9 cellular contexts compared by ENCODE assay signal in the genomic region with DNA sequence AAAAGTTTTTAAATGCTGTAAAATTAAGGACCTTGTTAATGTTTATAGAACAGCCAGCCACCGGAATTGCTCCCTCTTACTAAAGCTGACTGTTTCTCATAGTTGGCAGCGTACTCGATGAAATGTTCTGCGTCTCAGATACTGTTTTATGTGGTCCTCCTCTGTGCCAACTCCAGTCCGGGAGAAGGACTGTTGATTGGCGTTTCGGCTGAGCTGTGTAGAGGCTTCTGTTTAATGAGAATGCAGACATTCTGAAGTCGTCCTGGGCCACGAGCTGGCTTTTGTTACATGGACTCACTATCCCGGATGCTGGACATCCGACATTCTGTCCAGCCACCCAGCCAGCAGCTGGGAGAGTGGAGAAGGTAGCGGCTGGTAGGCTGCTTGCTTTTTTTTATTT.
A peak's percentile ranks its signal among the peaks of the same experiment; 100 is the strongest.
DNase-seq lines count a peak whose midpoint lies in the region; ATAC-seq, FAIRE-seq and TF ChIP-seq lines count a peak whose summit lies in the region.
"Had no signal": no experiment of that assay in that cellular context is flagged by ENCODE, and none has a peak within 500 bp of the region (broad histone marks: within the 10 kb centered on the region; RNA-seq: fewer than 3 reads in every experiment).

No MANE protein-coding gene starts in this region.

- H4K5ac ChIP-seq in H1 (ENCODE audit: insufficient read length, low read depth, low read length), result no peak overlapping the region

- H3K56ac ChIP-seq in H1 (replicated peaks; ENCODE audit: insufficient read length, low read depth, low read length), result no peak overlapping the region

- H2BK12ac ChIP-seq in H1 (ENCODE audit: low read depth, low read length), result no peak overlapping the region

- no peak overlapping the region for H3K23ac ChIP-seq in H1 (ENCODE audit: insufficient read length)

- H3K27me3 ChIP-seq in H1 (replicated peaks in 1 of 4; ENCODE audit: control insufficient read depth in 3 of 4, extremely low read depth in 1 of 4, insufficient read depth in 3 of 4, low read length in 3 of 4) (no peaks in the 10 kb centered on the region), left lung (no peaks in the 10 kb centered on the region), mammary epithelial cell (ENCODE audit: insufficient read depth, low read length) (no peaks in the 10 kb centered on the region)

- H3K4me3 ChIP-seq in H1 (ENCODE audit: extremely low read depth in 1 of 4, insufficient read depth in 2 of 4, low read depth in 3 of 4, low read length in 4 of 4), result no peak overlapping the region
- H3K4me3 ChIP-seq in left lung, result no peak overlapping the region
- H3K4me3 ChIP-seq in mammary epithelial cell (replicated peaks in 1 of 3; ENCODE audit: insufficient read depth in 1 of 3, low read depth in 2 of 3, low read length in 3 of 3), result no peak overlapping the region

- WGBS in H1 (ENCODE audit: extremely low coverage in 1 of 2, insufficient coverage in 1 of 2, insufficient read length in 1 of 2, insufficient replicate concordance in 2 of 2, low coverage in 1 of 2, low lambda C conversion rate in 2 of 2, missing lambda C conversion rate in 1 of 2), 2 experiments, result 87% methylated on average over 12 of the region's 12 CpGs; no CpG with 5 or more reads in 1 of the 2 experiments
- 75% methylated on average over 12 of the region's 12 CpGs for WGBS in mammary epithelial cell (ENCODE audit: low coverage, missing lambda C conversion rate)

- intact Hi-C loops in left lung (cut with DNase I) (no loop called here), mammary epithelial cell (cut with micrococcal nuclease) (no loop called here)

- no peak overlapping the region for H3K27ac ChIP-seq in H1 (ENCODE audit: low read depth, low read length)
- no peak overlapping the region for H3K27ac ChIP-seq in left lung
- no peak overlapping the region for H3K27ac ChIP-seq in mammary epithelial cell (ENCODE audit: insufficient read depth, low read depth, low read length)

- no peak for TF ChIP-seq POLR2A in H1 (IDR thresholded peaks at IDR 0.05; ENCODE audit: control extremely low read depth in 1 of 2, low read depth in 2 of 2, low read length in 2 of 2)

- H3K4me3 Mint-ChIP-seq in HFFc6, result no peak overlapping the region

- TF ChIP-seq RAD21 in H1 (IDR thresholded peaks at IDR 0.05 in 1 of 2, conservative IDR thresholded peaks at IDR 0.05 in 1 of 2; ENCODE audit: low read depth in 2 of 2, low read length in 2 of 2), result no peak

- H3K4me2 ChIP-seq in H1 (ENCODE audit: insufficient read depth in 1 of 2, low read depth in 2 of 2, low read length in 2 of 2) (no peak overlapping the region), mammary epithelial cell (ENCODE audit: insufficient read depth, low read depth, low read length) (no peak overlapping the region)

- no peak overlapping the region for H2BK20ac ChIP-seq in H1 (ENCODE audit: low read length)

- H2AK5ac ChIP-seq in H1 (ENCODE audit: low read depth, low read length), result no peak overlapping the region

- DNase-seq in HFFc6 (no peak), H1 (ENCODE audit: low read depth in 1 of 2, low spot score in 2 of 2) (no peak), left lung (no peak), superior temporal gyrus (ENCODE audit: extremely low spot score) (peak; percentile 87), COLO829 (ENCODE audit: low spot score) (no peak), KBM-7 (no peak), mammary epithelial cell (no peak)
- DNase-seq in activated naive CD4-positive, alpha-beta T cell treated with Interleukin-2 at 50 U/mL for 16 hours, result no peak
- DNase-seq: activated effector memory CD4-positive, alpha-beta T cell treated with anti-CD3 and anti-CD28 coated beads, Interleukin-2, amount 50 U/mL, for 16 hours had no signal

- H2BK120ac ChIP-seq in H1 (replicated peaks; ENCODE audit: low read depth, low read length), result no peak overlapping the region

- POLR2A ChIA-PET in H1 (lab: Charles Lee; ENCODE audit: partially characterized antibody), result interaction anchor here (0.7 to 1.3 kb wide), 3 partner anchors 9 to 703 kb away, joined by 3 to 5 read pairs (median 4); no protein-coding TSS in a partner anchor

- no peak overlapping the region for H2BK5ac ChIP-seq in H1 (ENCODE audit: low read depth, low read length)

- BruUV-seq in mammary epithelial cell (replicated peaks; lab: Mats Ljungman, UMichigan), result no TSS peak

- peaks cover 9% of the 10 kb centered on the region for H3K36me3 Mint-ChIP-seq in HFFc6 (ENCODE audit: low read depth)

- H2BK15ac ChIP-seq in H1 (ENCODE audit: low read length), result no peak overlapping the region

- H3K79me2 ChIP-seq in H1 (ENCODE audit: control insufficient read depth in 1 of 2, insufficient read depth in 2 of 2, low read length in 2 of 2) (peaks cover 0 to 21% of the 10 kb centered on the region in 2 experiments; a peak in 2 of 4 replicates), mammary epithelial cell (ENCODE audit: insufficient read depth, low read length) (peaks cover 61% of the 10 kb centered on the region)

- no peaks in the 10 kb centered on the region for H3K36me3 ChIP-seq in H1 (ENCODE audit: control insufficient read depth in 2 of 4, insufficient read depth in 4 of 4, low read length in 3 of 4)
- peaks cover 0 to 37% of the 10 kb centered on the region in 2 donors for H3K36me3 ChIP-seq in left lung
- no peaks in the 10 kb centered on the region for H3K36me3 ChIP-seq in mammary epithelial cell (ENCODE audit: insufficient read depth, low read length)

- ATAC-seq in left lung, result peak; percentile 38

- TF ChIP-seq CTCF in HFFc6 (IDR thresholded peaks at IDR 0.05) (no peak), H1 (IDR thresholded peaks at IDR 0.05; ENCODE audit: control extremely low read depth in 1 of 3, insufficient read depth in 1 of 3, low read depth in 1 of 3, low read length in 3 of 3) (no peak), left lung (IDR thresholded peaks at IDR 0.05) (no peak), mammary epithelial cell (conservative IDR thresholded peaks at IDR 0.05 in 1 of 2, IDR thresholded peaks at IDR 0.05 in 1 of 2; ENCODE audit: extremely low read depth in 1 of 2, insufficient read depth in 1 of 2, low read depth in 1 of 2, low read length in 2 of 2) (no peak)

- no peak overlapping the region for H3K14ac ChIP-seq in H1 (ENCODE audit: insufficient read length)

- H3K23me2 ChIP-seq in H1 (ENCODE audit: low read depth, low read length), result no peaks in the 10 kb centered on the region

- peak overlapping the region; percentile 29; the same call in 1 of the 2 replicates for H4K8ac ChIP-seq in H1 (ENCODE audit: extremely low read depth, insufficient read depth, low read length)

- H2AFZ ChIP-seq in H1 (ENCODE audit: low read length), result no peak overlapping the region
- no peak overlapping the region for H2AFZ ChIP-seq in mammary epithelial cell (ENCODE audit: low read depth, low read length)

- no peak overlapping the region for H3K18ac ChIP-seq in H1 (ENCODE audit: extremely low read depth, low read length)

- no peak for TF ChIP-seq EP300 in H1 (IDR thresholded peaks at IDR 0.05; ENCODE audit: borderline replicate concordance in 1 of 2, low read depth in 2 of 2, low read length in 2 of 2)

- no peak overlapping the region for H3K9ac ChIP-seq in H1 (replicated peaks in 1 of 4; ENCODE audit: extremely low read depth in 1 of 4, low read depth in 3 of 4, low read length in 3 of 4)
- H3K9ac ChIP-seq in mammary epithelial cell (ENCODE audit: insufficient read depth, low read length), result no peak overlapping the region

- no peak overlapping the region for H3K4ac ChIP-seq in H1 (replicated peaks; ENCODE audit: insufficient read length, low read depth, low read length)

- CTCF ChIA-PET in H1 (lab: Charles Lee; ENCODE audit: partially characterized antibody) (interaction anchor here (0.6 to 3.0 kb wide), 12 partner anchors 10 to 114 kb away, joined by 3 to 17 read pairs (median 4); no protein-coding TSS in a partner anchor), mammary epithelial cell (lab: Charles Lee; ENCODE audit: low non-redundant PET) (no interaction called here)

- peaks cover 15% of the 10 kb centered on the region for H3K27me3 Mint-ChIP-seq in HFFc6 (ENCODE audit: insufficient read depth)

- H3K9me3 ChIP-seq in H1 (ENCODE audit: insufficient read depth in 2 of 2, low read depth in 1 of 2, low read length in 1 of 2), result no peaks in the 10 kb centered on the region
- H3K9me3 ChIP-seq in left lung, result no peaks in the 10 kb centered on the region
- H3K9me3 ChIP-seq in mammary epithelial cell (replicated peaks; ENCODE audit: insufficient read depth, low read length), result no peaks in the 10 kb centered on the region

- dilution Hi-C loops in mammary epithelial cell (cut with HindIII; ENCODE audit: low sequenced_read_pairs), result no loop called here

- peak overlapping the region; percentile 11; the same call in 1 of the 2 replicates for H3K27ac Mint-ChIP-seq in HFFc6

- no peak for FAIRE-seq in H1 (lab: Jason Lieb, UNC)

- H4K91ac ChIP-seq in H1 (replicated peaks; ENCODE audit: insufficient read length, low read length), result no peak overlapping the region

- peaks cover 0 to 12% (median 0%) of the 10 kb centered on the region in 4 experiments; a peak in 2 of 7 replicates for H3K4me1 ChIP-seq in H1 (replicated peaks in 1 of 4; ENCODE audit: control insufficient read depth in 3 of 4, insufficient read depth in 4 of 4, low read length in 3 of 4)
- H3K4me1 ChIP-seq in left lung, result peaks cover 0 to 10% of the 10 kb centered on the region in 2 donors
- peaks cover 2% of the 10 kb centered on the region for H3K4me1 ChIP-seq in mammary epithelial cell (ENCODE audit: insufficient read depth, low read length)

- in situ Hi-C loops in KBM-7 (cut with MboI; ENCODE audit: low pct_unique_long_range_greater_than_20kb, low sequenced_read_pairs), result no loop called here
- in situ Hi-C loops in mammary epithelial cell (cut with MboI; ENCODE audit: low sequenced_read_pairs in 2 of 2), result no loop called here

- H3K79me1 ChIP-seq in H1 (ENCODE audit: low read depth, low read length), result peaks cover 10% of the 10 kb centered on the region

- H4K20me1 ChIP-seq in H1 (replicated peaks in 1 of 2; ENCODE audit: control insufficient read depth in 1 of 2, insufficient read depth in 2 of 2, low read length in 2 of 2) (peaks cover 2 to 21% of the 10 kb centered on the region in 2 experiments), mammary epithelial cell (ENCODE audit: insufficient read depth, low read length) (no peaks in the 10 kb centered on the region)

- no peaks in the 10 kb centered on the region for H3K9me3 Mint-ChIP-seq in HFFc6

- H3K4me1 Mint-ChIP-seq in HFFc6 (ENCODE audit: low read depth), result peaks cover 17% of the 10 kb centered on the region

TF ChIP-seq in H1, 55 proteins besides CTCF, POLR2A, EP300 and RAD21 (continues in another document):
- TF ChIP-seq RBBP5 (IDR thresholded peaks at IDR 0.05; ENCODE audit: borderline replicate concordance, low read depth, low read length) (no peak), POU5F1 (IDR thresholded peaks at IDR 0.05; ENCODE audit: low read depth, low read length) (no peak), TBP (IDR thresholded peaks at IDR 0.05; ENCODE audit: low read depth, low read length) (no peak), JUN (IDR thresholded peaks at IDR 0.05; ENCODE audit: low read depth, low read length) (no peak), GTF2F1 (IDR thresholded peaks at IDR 0.05; ENCODE audit: borderline replicate concordance, low read depth, low read length) (no peak), SIRT6 (IDR thresholded peaks at IDR 0.05; ENCODE audit: low read length) (no peak), RFX5 (IDR thresholded peaks at IDR 0.05; ENCODE audit: borderline replicate concordance, low read depth, low read length) (no peak)
